9 cellular contexts compared by ENCODE assay signal in the genomic region with DNA sequence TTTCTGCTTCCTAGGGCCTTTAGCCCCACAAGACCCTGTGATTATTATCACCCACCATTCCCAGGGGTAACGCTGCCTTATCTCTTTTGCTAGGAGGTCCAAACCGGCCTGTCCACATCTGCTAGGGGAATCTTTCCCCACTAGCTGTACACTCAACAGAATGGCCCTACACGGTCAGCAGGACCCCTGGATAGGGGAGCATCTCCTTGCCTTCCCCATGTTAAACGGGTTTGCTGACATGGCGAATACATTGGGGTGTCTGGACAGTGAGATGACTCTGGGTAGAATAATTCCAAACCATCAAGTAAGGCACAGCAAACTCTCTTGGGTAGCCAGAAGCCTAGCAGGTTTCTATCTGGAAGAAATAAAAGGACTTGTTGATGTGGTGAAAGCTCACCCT. TPM values are rescaled to one million over a fixed set of nuclear protein-coding genes. Genes with fewer than 3 reads are reported as not detected.
DNase-seq lines count a peak whose midpoint lies in the region; ATAC-seq and TF ChIP-seq lines count a peak whose summit lies in the region.
"Had no signal": no experiment of that assay in that cellular context is flagged by ENCODE, and none has a peak within 500 bp of the region (broad histone marks: within the 10 kb centered on the region; RNA-seq: fewer than 3 reads in every experiment).

No MANE protein-coding gene starts in this region.

- H3K9me3 ChIP-seq in heart left ventricle (no peaks in the 10 kb centered on the region), lower lobe of right lung (no peaks in the 10 kb centered on the region), upper lobe of left lung (no peaks in the 10 kb centered on the region), body of pancreas (no peaks in the 10 kb centered on the region), thyroid gland (no peaks in the 10 kb centered on the region)

- intact Hi-C loops in heart left ventricle (cut with DNase I) = loop anchor here in 2 of 10 donors (2.0 to 5.0 kb wide), 2 partner anchors 47 to 73 kb away; partner anchors contain the start of genes MON1A (in 1 of the 2) and MST1R (in 1 of the 2)
- intact Hi-C loops in left cardiac atrium (cut with DNase I) = no loop called here
- intact Hi-C loops in lower lobe of right lung (cut with DNase I) = no loop called here
- intact Hi-C loops in body of pancreas (cut with DNase I) = no loop called here
- intact Hi-C loops in thyroid gland (cut with DNase I) = no loop called here

- peaks cover 3% of the 10 kb centered on the region for H3K36me3 Mint-ChIP-seq in activated naive CD8-positive, alpha-beta T cell treated with anti-CD3 and anti-CD28 coated beads for 36 hours

- 48 to 55% (median 53%) methylated on average over 5 of the region's 5 CpGs for WGBS in heart left ventricle, 4 donors
- WGBS in upper lobe of left lung, 2 donors = 54 to 60% methylated on average over 5 of the region's 5 CpGs
- WGBS in body of pancreas, 2 donors = 49 to 58% methylated on average over 5 of the region's 5 CpGs
- 48 to 62% methylated on average over 5 of the region's 5 CpGs for WGBS in thyroid gland, 2 donors

- peaks cover 11% of the 10 kb centered on the region for H3K4me1 Mint-ChIP-seq in activated naive CD8-positive, alpha-beta T cell treated with anti-CD3 and anti-CD28 coated beads for 36 hours

- no peak overlapping the region for H3K27ac Mint-ChIP-seq in activated naive CD8-positive, alpha-beta T cell treated with anti-CD3 and anti-CD28 coated beads for 36 hours

- H3K4me3 ChIP-seq in heart left ventricle (peak overlapping the region in 9 of 12 donors; percentile 51 to 91 (median 68)), lower lobe of right lung (peak overlapping the region; percentile 67), upper lobe of left lung (peak overlapping the region in 3 of 4 donors; percentile 55 to 71 (median 64)), body of pancreas (no peak overlapping the region), thyroid gland (replicated peaks in 1 of 3) (peak overlapping the region in 1 of 3 donors; percentile 41)

- no peaks in the 10 kb centered on the region for H3K36me3 ChIP-seq in heart left ventricle
- H3K36me3 ChIP-seq in lower lobe of right lung = no peaks in the 10 kb centered on the region
- no peaks in the 10 kb centered on the region for H3K36me3 ChIP-seq in upper lobe of left lung
- no peaks in the 10 kb centered on the region for H3K36me3 ChIP-seq in body of pancreas (replicated peaks in 1 of 2; ENCODE audit: insufficient read depth in 1 of 2, low read depth in 2 of 2)
- no peaks in the 10 kb centered on the region for H3K36me3 ChIP-seq in thyroid gland

- DNase-seq in heart left ventricle (no peak), left cardiac atrium (no peak), lower lobe of right lung (no peak), upper lobe of left lung (no peak), body of pancreas (no peak), thyroid gland (no peak)
- DNase-seq in activated naive CD8-positive, alpha-beta T cell treated with anti-CD3 and anti-CD28 coated beads for 36 hours = no peak

- peak overlapping the region; percentile 93 for H3K4me3 Mint-ChIP-seq in activated naive CD8-positive, alpha-beta T cell treated with anti-CD3 and anti-CD28 coated beads for 36 hours

- H3K27me3 Mint-ChIP-seq in activated naive CD8-positive, alpha-beta T cell treated with anti-CD3 and anti-CD28 coated beads for 36 hours = no peaks in the 10 kb centered on the region

- H3K9me3 Mint-ChIP-seq in activated naive CD8-positive, alpha-beta T cell treated with anti-CD3 and anti-CD28 coated beads for 36 hours = no peaks in the 10 kb centered on the region

- no peaks in the 10 kb centered on the region for H3K27me3 ChIP-seq in heart left ventricle
- no peaks in the 10 kb centered on the region for H3K27me3 ChIP-seq in lower lobe of right lung (ENCODE audit: low read depth)
- H3K27me3 ChIP-seq in upper lobe of left lung = no peaks in the 10 kb centered on the region
- no peaks in the 10 kb centered on the region for H3K27me3 ChIP-seq in body of pancreas
- no peaks in the 10 kb centered on the region for H3K27me3 ChIP-seq in thyroid gland

- TF ChIP-seq EP300 in upper lobe of left lung (IDR thresholded peaks at IDR 0.05) = no peak

- peaks cover 0 to 14% (median 8%) of the 10 kb centered on the region in 12 donors for H3K4me1 ChIP-seq in heart left ventricle
- peaks cover 8% of the 10 kb centered on the region for H3K4me1 ChIP-seq in lower lobe of right lung
- peaks cover 0 to 12% (median 9%) of the 10 kb centered on the region in 4 donors for H3K4me1 ChIP-seq in upper lobe of left lung
- peaks cover 13% of the 10 kb centered on the region for H3K4me1 ChIP-seq in body of pancreas
- H3K4me1 ChIP-seq in thyroid gland = peaks cover 3 to 15% of the 10 kb centered on the region in 2 donors

- TF ChIP-seq POLR2A in heart left ventricle (IDR thresholded peaks at IDR 0.05) (no peak), upper lobe of left lung (IDR thresholded peaks at IDR 0.05) (no peak), body of pancreas (IDR thresholded peaks at IDR 0.05) (no peak), thyroid gland (IDR thresholded peaks at IDR 0.05) (no peak)

- no peak for ATAC-seq in heart left ventricle
- ATAC-seq in left cardiac atrium = no peak
- no peak for ATAC-seq in lower lobe of right lung
- ATAC-seq in upper lobe of left lung (ENCODE audit: low FRiP score in 2 of 2) = no peak
- ATAC-seq in body of pancreas = no peak
- ATAC-seq in HG02623 (IDR thresholded peaks at IDR 0.05; ENCODE audit: unreplicated experiment) = no peak

- no peak overlapping the region for H3K27ac ChIP-seq in heart left ventricle
- peak overlapping the region; percentile 78 for H3K27ac ChIP-seq in lower lobe of right lung
- no peak overlapping the region for H3K27ac ChIP-seq in upper lobe of left lung
- no peak overlapping the region for H3K27ac ChIP-seq in body of pancreas
- H3K27ac ChIP-seq in thyroid gland = no peak overlapping the region

- TF ChIP-seq CTCF in heart left ventricle (IDR thresholded peaks at IDR 0.05) (no peak), lower lobe of right lung (IDR thresholded peaks at IDR 0.05) (no peak), upper lobe of left lung (IDR thresholded peaks at IDR 0.05) (no peak), body of pancreas (IDR thresholded peaks at IDR 0.05) (no peak), thyroid gland (IDR thresholded peaks at IDR 0.05) (no peak)

RNA-seq across cellular contexts. Expression of gene TRAIP, which starts 0.7 kb away (rescaled TPM):
- total RNA-seq in heart left ventricle = 1 to 10 TPM in 3 of 9 donors, under 1 TPM in 5, not detected in 1; 0.37 to 6.3 (median 0.99) TPM
- polyA plus RNA-seq in heart left ventricle = 1 to 10 TPM in 1 of 2 donors, under 1 TPM in 1; 0.72 to 1.3 TPM
- total RNA-seq in left cardiac atrium = 1 to 10 TPM; 1.4 to 1.7 TPM
- 10 to 100 TPM; 23.0 to 23.6 TPM for total RNA-seq in activated naive CD8-positive, alpha-beta T cell treated with anti-CD3 and anti-CD28 coated beads for 36 hours
- total RNA-seq in lower lobe of right lung = 3.0 TPM
- total RNA-seq in upper lobe of left lung = 1 to 10 TPM; 1.4 to 9.4 (median 3.5) TPM
- total RNA-seq in body of pancreas = 1 to 10 TPM; 1.8 to 3.6 TPM
- total RNA-seq in thyroid gland = 1 to 10 TPM in 3 of 4 donors, under 1 TPM in 1; 0.73 to 7.0 (median 3.3) TPM

RNA-seq across cellular contexts. Expression of gene CAMKV, which starts 14.0 kb away (rescaled TPM):
- not detected for total RNA-seq in heart left ventricle
- not detected for polyA plus RNA-seq in heart left ventricle
- not detected for total RNA-seq in left cardiac atrium
- total RNA-seq in activated naive CD8-positive, alpha-beta T cell treated with anti-CD3 and anti-CD28 coated beads for 36 hours = 1 to 10 TPM; 1.6 to 1.7 TPM
- not detected for total RNA-seq in lower lobe of right lung
- under 1 TPM in 1 of 6 donors, not detected in 5; 0.43 TPM for total RNA-seq in upper lobe of left lung
- total RNA-seq in body of pancreas = not detected
- total RNA-seq in thyroid gland = not detected
- total RNA-seq: dermis microvascular lymphatic vessel endothelial cell had no signal

RNA-seq across cellular contexts. Expression of gene UBA7, which starts 41.9 kb away (rescaled TPM):
- total RNA-seq in heart left ventricle (10 to 100 TPM; 13.7 to 72.1 (median 22.1) TPM), left cardiac atrium (10 to 100 TPM; 23.9 to 31.0 TPM), lower lobe of right lung (128 TPM), upper lobe of left lung (100 to 1,000 TPM in 4 of 6 donors, 10 to 100 TPM in 2; 58.8 to 330 (median 118) TPM), body of pancreas (10 to 100 TPM; 39.2 to 86.4 TPM), thyroid gland (10 to 100 TPM; 50.1 to 87.5 (median 69.3) TPM)
- polyA plus RNA-seq in heart left ventricle = 10 to 100 TPM in 1 of 2 donors, 1 to 10 TPM in 1; 8.5 to 22.8 TPM
- 10 to 100 TPM; 65.1 to 68.0 TPM for total RNA-seq in activated naive CD8-positive, alpha-beta T cell treated with anti-CD3 and anti-CD28 coated beads for 36 hours

RNA-seq across cellular contexts. Expression of gene MST1R, which starts 48.0 kb away (rescaled TPM):
- total RNA-seq in heart left ventricle (1 to 10 TPM in 8 of 9 donors, under 1 TPM in 1; 0.79 to 8.9 (median 1.8) TPM), left cardiac atrium (1 to 10 TPM; 1.7 to 1.8 TPM), lower lobe of right lung (27.3 TPM), upper lobe of left lung (10 to 100 TPM; 24.5 to 97.4 (median 36.4) TPM), body of pancreas (10 to 100 TPM; 10.4 to 12.2 TPM), thyroid gland (1 to 10 TPM; 1.7 to 6.1 (median 3.1) TPM)
- 1 to 10 TPM; 1.0 to 2.5 TPM for polyA plus RNA-seq in heart left ventricle
- under 1 TPM; 0.74 to 0.76 TPM for total RNA-seq in activated naive CD8-positive, alpha-beta T cell treated with anti-CD3 and anti-CD28 coated beads for 36 hours

RNA-seq across cellular contexts. Expression of gene INKA1, which starts 52.6 kb away (rescaled TPM):
- 1 to 10 TPM; 1.1 to 5.0 (median 3.3) TPM for total RNA-seq in heart left ventricle
- polyA plus RNA-seq in heart left ventricle = 1 to 10 TPM; 3.0 to 4.2 TPM
- total RNA-seq in left cardiac atrium = 1 to 10 TPM; 2.6 to 3.8 TPM
- 1 to 10 TPM; 1.2 to 1.5 TPM for total RNA-seq in activated naive CD8-positive, alpha-beta T cell treated with anti-CD3 and anti-CD28 coated beads for 36 hours
- 5.3 TPM for total RNA-seq in lower lobe of right lung
- total RNA-seq in upper lobe of left lung = 10 to 100 TPM in 2 of 6 donors, 1 to 10 TPM in 4; 5.0 to 13.6 (median 7.4) TPM
- 1 to 10 TPM in 1 of 2 donors, not detected in 1; 2.6 TPM for total RNA-seq in body of pancreas
- 1 to 10 TPM; 3.1 to 7.3 (median 5.6) TPM for total RNA-seq in thyroid gland

Comparison
In these comparisons a context has a peak if more than half of its experiments do, and no peak if none do; other contexts are left out.
1. H3K4me3 ChIP-seq: peak in heart left ventricle (9 of 12), lower lobe of right lung (single experiment) and upper lobe of left lung (3 of 4); none in body of pancreas (0 of 2).